Comparison of ENCODE assay signal across 1 cellular context in genomic region chr12:71685961-71686657, GRCh38.
TF ChIP-seq lines count a peak whose summit lies in the region.

Gene TMEM19, plus strand, starts transcription at chr12:71686082. Its CDS starts 599 bp downstream, at chr12:71686681.

TF ChIP-seq in HepG2, 621 proteins besides CTCF, POLR2A, EP300 and RAD21 (continued from another document and continues in another):
- TF ChIP-seq TFE3 (CRISPR knock-in tag; IDR thresholded peaks at IDR 0.05): peak; percentile 84
- TF ChIP-seq NONO (IDR thresholded peaks at IDR 0.05): no peak
- TF ChIP-seq NONO (CRISPR knock-in tag; conservative IDR thresholded peaks at IDR 0.05): peak; percentile 89
- TF ChIP-seq MYC (CRISPR knock-in tag; IDR thresholded peaks at IDR 0.05; ENCODE audit: borderline replicate concordance): peak; percentile 92; the same call in 1 of the 2 replicates
- TF ChIP-seq SP2 (CRISPR knock-in tag; IDR thresholded peaks at IDR 0.05): peak; percentile 76
- TF ChIP-seq MEF2D (CRISPR knock-in tag; IDR thresholded peaks at IDR 0.05): peak; percentile 75; the same call in 1 of the 2 replicates
- TF ChIP-seq RFXAP (CRISPR knock-in tag; IDR thresholded peaks at IDR 0.05; ENCODE audit: borderline replicate concordance): 0 out of 2 replicates have a peak, but pooled peaks have one; percentile 42
- TF ChIP-seq ZNF780A (CRISPR knock-in tag; IDR thresholded peaks at IDR 0.05): no peak
- peak; percentile 89; the same call in 1 of the 2 replicates for TF ChIP-seq ZNF124 (CRISPR knock-in tag; IDR thresholded peaks at IDR 0.05)
- peak; percentile 89 for TF ChIP-seq ZNF710 (CRISPR knock-in tag; IDR thresholded peaks at IDR 0.05; ENCODE audit: borderline replicate concordance)
- TF ChIP-seq ZNF7 (CRISPR knock-in tag; IDR thresholded peaks at IDR 0.05): no peak
- TF ChIP-seq SETDB1 (CRISPR knock-in tag; IDR thresholded peaks at IDR 0.05; ENCODE audit: borderline replicate concordance): no peak
- peak; percentile 23; the same call in 1 of the 2 replicates for TF ChIP-seq CBX5 (CRISPR knock-in tag; IDR thresholded peaks at IDR 0.05; ENCODE audit: borderline replicate concordance)
- TF ChIP-seq ZNF501 (CRISPR knock-in tag; IDR thresholded peaks at IDR 0.05): peak; percentile 88
- peak; percentile 95 for TF ChIP-seq CCDC6 (CRISPR knock-in tag; IDR thresholded peaks at IDR 0.05)
- no peak for TF ChIP-seq IRX3 (CRISPR knock-in tag; IDR thresholded peaks at IDR 0.05; ENCODE audit: borderline replicate concordance, low read depth)
- 0 out of 2 replicates have a peak, but pooled peaks have one; percentile 35 for TF ChIP-seq PCBP1 (IDR thresholded peaks at IDR 0.05; ENCODE audit: borderline replicate concordance, low read depth, low read length)
- TF ChIP-seq HNRNPLL (IDR thresholded peaks at IDR 0.05; ENCODE audit: low read depth, low read length, poor library complexity, severe bottlenecking): peak; percentile 93
- no peak for TF ChIP-seq ZNF646 (CRISPR knock-in tag; IDR thresholded peaks at IDR 0.05)
- no peak for TF ChIP-seq ZNF570 (CRISPR knock-in tag; IDR thresholded peaks at IDR 0.05; ENCODE audit: borderline replicate concordance)
- peak; percentile 67 for TF ChIP-seq PATZ1 (CRISPR knock-in tag; IDR thresholded peaks at IDR 0.05)
- TF ChIP-seq ZFY (CRISPR knock-in tag; IDR thresholded peaks at IDR 0.05): peak; percentile 96
- no peak for TF ChIP-seq SATB2 (CRISPR knock-in tag; IDR thresholded peaks at IDR 0.05)
- peak; percentile 91 for TF ChIP-seq FOXC1 (CRISPR knock-in tag; IDR thresholded peaks at IDR 0.05; ENCODE audit: borderline replicate concordance)
- no peak for TF ChIP-seq SRSF9 (IDR thresholded peaks at IDR 0.05; ENCODE audit: borderline replicate concordance, insufficient read depth, low read depth, low read length, poor library complexity, severe bottlenecking)
- no peak for TF ChIP-seq ATRX (CRISPR knock-in tag; IDR thresholded peaks at IDR 0.05; ENCODE audit: borderline replicate concordance)
- TF ChIP-seq ZKSCAN8 (CRISPR knock-in tag; IDR thresholded peaks at IDR 0.05; ENCODE audit: borderline replicate concordance): peak; percentile 45; the same call in 1 of the 2 replicates
- no peak for TF ChIP-seq FOXJ3 (CRISPR knock-in tag; IDR thresholded peaks at IDR 0.05; ENCODE audit: borderline replicate concordance)
- 0 out of 2 replicates have a peak, but pooled peaks have one; percentile 16 for TF ChIP-seq RFX5 (IDR thresholded peaks at IDR 0.05; ENCODE audit: low read depth, low read length)
- TF ChIP-seq ZNF382 (CRISPR knock-in tag; IDR thresholded peaks at IDR 0.05; ENCODE audit: borderline replicate concordance): no peak
- TF ChIP-seq PAXIP1 (CRISPR knock-in tag; conservative IDR thresholded peaks at IDR 0.05): peak; percentile 88
- peak; percentile 89 for TF ChIP-seq ZNF343 (CRISPR knock-in tag; IDR thresholded peaks at IDR 0.05)
- TF ChIP-seq ZMYM3 (CRISPR knock-in tag; IDR thresholded peaks at IDR 0.05): no peak
- peak; percentile 82; the same call in 1 of the 2 replicates for TF ChIP-seq SKIL (CRISPR knock-in tag; IDR thresholded peaks at IDR 0.05; ENCODE audit: borderline replicate concordance)
- no peak; the same call in 1 of the 2 replicates for TF ChIP-seq ZNF143 (CRISPR knock-in tag; IDR thresholded peaks at IDR 0.05)
- peak; percentile 66; the same call in 1 of the 2 replicates for TF ChIP-seq ATF5 (CRISPR knock-in tag; IDR thresholded peaks at IDR 0.05; ENCODE audit: low read depth)
- TF ChIP-seq ZNF746 (CRISPR knock-in tag; IDR thresholded peaks at IDR 0.05): peak; percentile 75
- no peak; the same call in 1 of the 2 replicates for TF ChIP-seq HOXD1 (CRISPR knock-in tag; IDR thresholded peaks at IDR 0.05)
- no peak for TF ChIP-seq ZFP36 (IDR thresholded peaks at IDR 0.05; ENCODE audit: borderline replicate concordance, low read depth, low read length, partially characterized antibody)
- TF ChIP-seq ZNF414 (CRISPR knock-in tag; IDR thresholded peaks at IDR 0.05): peak; percentile 87
